Comparison of ENCODE assay signal across 22 cellular contexts in the genomic region with DNA sequence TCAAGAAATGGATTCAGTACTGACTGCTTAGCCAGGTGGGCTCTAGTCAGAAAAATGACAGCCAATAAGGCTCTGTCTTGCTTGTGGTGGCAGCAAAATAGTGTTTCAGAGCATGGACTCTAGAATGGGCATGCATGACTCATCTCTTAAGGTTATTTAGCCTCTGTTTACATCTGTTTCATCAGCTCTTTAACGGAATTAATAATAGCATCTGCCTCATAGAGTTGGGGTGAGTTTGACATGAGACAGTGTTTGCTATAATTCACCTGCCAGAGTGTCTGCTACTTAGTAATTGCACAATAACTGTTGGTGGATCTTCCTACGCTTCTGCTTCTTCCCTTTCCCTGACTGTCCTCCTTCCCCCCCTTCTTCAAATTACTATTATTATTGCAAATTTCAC.
A peak's percentile ranks its signal among the peaks of the same experiment; 100 is the strongest.
DNase-seq lines count a peak whose midpoint lies in the region; ATAC-seq and TF ChIP-seq lines count a peak whose summit lies in the region.
"Had no signal": no experiment of that assay in that cellular context is flagged by ENCODE, and none has a peak within 500 bp of the region (broad histone marks: within the 10 kb centered on the region; RNA-seq: fewer than 3 reads in every experiment).

No MANE protein-coding gene starts in this region.

- ATAC-seq in omental fat pad (ENCODE audit: low FRiP score) (peak; percentile 64), HG03175 (IDR thresholded peaks at IDR 0.05; ENCODE audit: unreplicated experiment) (no peak)

- DNase-seq in DMS53 (lab: John Stamatoyannopoulos, UW) (peak; percentile 40), DMS53 treated with DMSO at 0.1 percent for 48 hours (lab: John Stamatoyannopoulos, UW; ENCODE audit: unreplicated experiment) (peak; percentile 20), SW480 (ENCODE audit: low spot score) (peak; percentile 8), omental fat pad (ENCODE audit: low spot score) (no peak), GM19238 (ENCODE audit: insufficient read length, low spot score) (no peak), GF-D8 (lab: John Stamatoyannopoulos, UW) (no peak)
- DNase-seq: ACHN; Caco-2; CD4-positive, alpha-beta T cell; GOT3; HCEC 1CT; MV-4-11; NCI-H1105 treated with DMSO at 0.1 percent for 48 hours; NCI-H1694 treated with DMSO at 0.1 percent for 48 hours; NCI-H2081 treated with DMSO at 0.1 percent for 48 hours; NCI-H510A; NCI-H748 treated with DMSO at 0.1 percent for 48 hours; NK-92 treated with Interleukin-12 subunit alpha and Interleukin-12 subunit beta, amount 100 ng/mL, for 24 hours; OCI-M1; SHP77; T-helper 1 cell had no signal

- TF ChIP-seq CTCF in omental fat pad (IDR thresholded peaks at IDR 0.05), result no peak

Comparison
In these comparisons a context has a peak if more than half of its experiments do, and no peak if none do; other contexts are left out.
1. DNase-seq: peak in DMS53 (single experiment), DMS53 treated with DMSO at 0.1 percent for 48 hours (single experiment) and SW480 (single experiment); none in omental fat pad (single experiment), GM19238 (single experiment) and GF-D8 (single experiment).